In the genomic region with DNA sequence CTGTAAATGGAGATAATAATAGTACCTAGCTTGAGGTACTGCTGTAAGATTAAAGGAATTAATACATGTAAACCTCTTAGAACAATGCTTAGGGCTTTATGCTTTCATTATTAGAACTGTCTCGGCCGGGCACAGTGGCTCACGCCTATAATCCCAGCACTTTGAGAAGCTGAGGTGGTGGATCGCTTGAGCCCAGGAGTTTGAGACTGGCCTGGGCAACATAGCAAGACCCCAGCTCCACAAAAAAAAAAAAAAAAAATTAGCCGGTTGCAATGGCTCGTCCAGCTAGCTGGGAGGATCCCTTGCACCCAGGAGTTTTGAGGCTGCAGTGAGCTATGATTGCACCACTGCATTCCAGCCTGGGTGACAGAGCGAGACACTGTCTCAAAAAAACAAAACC, we compare ENCODE assay signal across 1 cellular context.
TF ChIP-seq lines count a peak whose summit lies in the region.

No MANE protein-coding gene starts in this region.

TF ChIP-seq in HepG2, 621 proteins besides CTCF, POLR2A, EP300 and RAD21:
- TF ChIP-seq ZNF121 (CRISPR knock-in tag; IDR thresholded peaks at IDR 0.05), result peak; percentile 73
